ENCODE assay signal across 7 cellular contexts in the genomic region with DNA sequence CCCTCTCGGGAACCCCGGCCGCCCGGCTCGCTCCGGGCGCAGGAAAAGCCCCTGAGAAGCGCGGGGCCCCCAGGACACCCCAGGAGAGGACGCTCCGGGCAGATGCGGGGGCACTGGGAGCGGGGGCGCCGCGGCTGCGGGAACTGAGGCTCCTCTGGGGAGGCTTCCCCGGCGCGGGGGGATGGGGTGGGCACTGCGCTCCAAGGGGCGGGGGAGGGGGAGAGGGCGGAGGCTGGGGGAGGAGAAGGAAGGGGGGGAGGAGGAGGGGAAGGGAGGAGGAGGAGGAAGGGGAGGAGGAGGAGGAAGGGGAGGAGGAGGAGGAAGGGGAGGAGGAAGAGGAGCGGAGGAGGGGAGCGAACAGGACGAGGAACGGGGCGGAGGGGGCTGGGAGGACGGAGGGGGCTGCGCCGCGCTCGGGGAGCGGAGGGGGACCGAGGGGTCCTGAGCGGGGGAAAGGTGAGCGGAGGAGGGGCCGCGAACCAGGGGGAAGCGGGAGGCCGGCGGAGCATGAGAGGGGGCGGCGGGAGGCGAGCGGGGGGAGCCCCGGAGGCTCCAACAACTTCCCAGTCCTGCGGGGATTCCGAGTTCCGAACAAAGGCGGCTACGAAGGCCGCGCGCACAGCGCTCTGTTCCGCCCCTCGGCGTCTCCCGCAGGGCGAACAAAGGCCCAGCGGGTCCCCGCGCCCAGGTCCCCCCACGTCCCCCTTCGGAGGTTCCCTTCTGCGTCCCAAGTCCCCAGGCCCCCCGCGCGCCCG. TPM values are rescaled to one million over a fixed set of nuclear protein-coding genes. Genes with fewer than 3 reads are reported as not detected.
DNase-seq lines count a peak whose midpoint lies in the region; ATAC-seq and TF ChIP-seq lines count a peak whose summit lies in the region.

No MANE protein-coding gene starts in this region.

- TF ChIP-seq POLR2A in suprapubic skin (IDR thresholded peaks at IDR 0.05): no peak

- no peak for TF ChIP-seq EP300 in suprapubic skin (IDR thresholded peaks at IDR 0.05)

- DNase-seq in LNCaP clone FGC (ENCODE audit: low read depth) (no peak), brain microvascular endothelial cell (no peak), kidney epithelial cell (ENCODE audit: low read depth) (no peak), suprapubic skin (ENCODE audit: low spot score in 2 of 2) (peak; percentile 68 to 76), RPMI8226 (no peak), NCI-H1930 (lab: John Stamatoyannopoulos, UW) (no peak)

- peak overlapping the region; percentile 52 for H3K4me3 ChIP-seq in LNCaP clone FGC (ENCODE audit: low read depth, low read length)
- peak overlapping the region; percentile 84 for H3K4me3 ChIP-seq in brain microvascular endothelial cell (ENCODE audit: low read depth, low read length)
- H3K4me3 ChIP-seq in kidney epithelial cell (ENCODE audit: low read depth, low read length): peak overlapping the region; percentile 83
- peak overlapping the region; percentile 73 for H3K4me3 ChIP-seq in suprapubic skin

- H3K36me3 ChIP-seq in brain microvascular endothelial cell (replicated peaks) (peaks cover 3% of the 10 kb centered on the region), kidney epithelial cell (ENCODE audit: control insufficient read depth, insufficient read depth, low read length) (no peaks in the 10 kb centered on the region), suprapubic skin (no peaks in the 10 kb centered on the region)

- in situ Hi-C loops in brain microvascular endothelial cell (cut with HindIII; ENCODE audit: low pct_ligation_motif_present, low sequenced_read_pairs): loop anchor here (25.0 kb wide), 1 partner anchor 156 kb away; no protein-coding TSS in a partner anchor

- H3K27ac ChIP-seq in brain microvascular endothelial cell: peak overlapping the region; percentile 93
- H3K27ac ChIP-seq in suprapubic skin: peak overlapping the region; percentile 87

- no peaks in the 10 kb centered on the region for H3K9me3 ChIP-seq in suprapubic skin

- no peaks in the 10 kb centered on the region for H3K27me3 ChIP-seq in brain microvascular endothelial cell (replicated peaks)
- H3K27me3 ChIP-seq in kidney epithelial cell (ENCODE audit: control insufficient read depth, insufficient read depth, low read length): no peaks in the 10 kb centered on the region
- H3K27me3 ChIP-seq in suprapubic skin: peaks cover 56% of the 10 kb centered on the region

- no peak for ATAC-seq in GM19455 (IDR thresholded peaks at IDR 0.05; ENCODE audit: unreplicated experiment)

- WGBS in suprapubic skin: 0% methylated on average over 15 of the region's 71 CpGs

- TF ChIP-seq CTCF in LNCaP clone FGC (IDR thresholded peaks at IDR 0.05; ENCODE audit: control insufficient read depth, extremely low read depth, insufficient read depth): no peak
- no peak for TF ChIP-seq CTCF in brain microvascular endothelial cell (IDR thresholded peaks at IDR 0.05; ENCODE audit: low read depth, low read length, missing control alignments)
- TF ChIP-seq CTCF in kidney epithelial cell (IDR thresholded peaks at IDR 0.05; ENCODE audit: insufficient read depth, low read length, poor library complexity, severe bottlenecking): no peak
- TF ChIP-seq CTCF in suprapubic skin (IDR thresholded peaks at IDR 0.05): no peak

- peaks cover 42% of the 10 kb centered on the region for H3K4me1 ChIP-seq in suprapubic skin

RNA-seq across cellular contexts. Expression of a gene that starts 0.7 kb away (rescaled TPM):
- 287 and 314 TPM in 2 replicates for total RNA-seq in kidney epithelial cell
- total RNA-seq in suprapubic skin: 1 to 10 TPM; 7.0 to 9.5 (median 9.4) TPM

Comparison
In these comparisons a context has a peak if more than half of its experiments do, and no peak if none do; other contexts are left out.
1. DNase-seq: peak in suprapubic skin (2 of 2); none in LNCaP clone FGC (single experiment), brain microvascular endothelial cell (single experiment), kidney epithelial cell (single experiment), RPMI8226 (single experiment) and NCI-H1930 (0 of 2).
2. RNA of a gene that starts 0.7 kb away (total RNA-seq): 287 to 314 TPM in kidney epithelial cell; 7.0 to 9.5 TPM in suprapubic skin; every median in the first group is over 10 times any median in the second.
3. Peak in every context shown above with its lines, with median percentiles within 50 percentile points of each other: H3K4me3 ChIP-seq.